Comparison of ENCODE assay signal across 14 cellular contexts in the genomic region with DNA sequence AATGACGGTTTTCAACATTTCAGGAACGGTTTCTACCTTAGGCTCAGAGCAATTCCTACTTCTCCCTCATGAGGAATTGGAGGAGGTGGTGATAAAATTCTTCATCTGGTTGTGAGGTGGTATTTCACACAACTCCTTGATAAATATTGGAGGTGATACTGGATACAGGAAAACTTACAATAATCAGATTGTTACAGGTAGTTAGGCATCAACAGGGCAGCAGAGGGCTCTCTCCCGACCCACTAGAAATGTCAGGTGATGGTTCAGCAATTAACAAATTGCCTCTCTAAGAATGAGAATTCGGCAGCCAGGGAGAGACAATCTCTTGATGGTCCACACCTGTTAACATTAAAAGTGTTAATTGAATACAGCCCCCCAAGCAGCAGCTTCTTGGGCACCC. TPM values are rescaled to one million over a fixed set of nuclear protein-coding genes. Genes with fewer than 3 reads are reported as not detected.
DNase-seq lines count a peak whose midpoint lies in the region; ATAC-seq and TF ChIP-seq lines count a peak whose summit lies in the region.
"Had no signal": no experiment of that assay in that cellular context is flagged by ENCODE, and none has a peak within 500 bp of the region (broad histone marks: within the 10 kb centered on the region; RNA-seq: fewer than 3 reads in every experiment).

No MANE protein-coding gene starts in this region.

- peak overlapping the region; percentile 9 for H3K27ac Mint-ChIP-seq in activated CD4-positive, alpha-beta memory T cell treated with anti-CD3 and anti-CD28 coated beads, Interleukin-2, amount 10 ng/mL, durations not matched to agents 7 days and 5 days
- no peak overlapping the region for H3K27ac Mint-ChIP-seq in activated CD4-positive, alpha-beta memory T cell treated with anti-CD3 and anti-CD28 coated beads for 36 hours
- H3K27ac Mint-ChIP-seq in HFFc6 (no peak overlapping the region), WTC11 (peak overlapping the region; percentile 92), neural crest cell (ENCODE audit: unreplicated experiment) (no peak overlapping the region)
- H3K27ac Mint-ChIP-seq: activated naive CD8-positive, alpha-beta T cell treated with anti-CD3 and anti-CD28 coated beads for 36 hours; stimulated activated effector memory CD8-positive, alpha-beta T cell treated with anti-CD3 and anti-CD28 coated beads, Interleukin-12 subunit alpha, Interleukin-12 subunit beta, amount 100 ng/mL, for 72 hours had no signal

- no peaks in the 10 kb centered on the region for H3K27me3 Mint-ChIP-seq in activated CD4-positive, alpha-beta memory T cell treated with anti-CD3 and anti-CD28 coated beads, Interleukin-2, amount 10 ng/mL, durations not matched to agents 7 days and 5 days
- H3K27me3 Mint-ChIP-seq in activated CD4-positive, alpha-beta memory T cell treated with anti-CD3 and anti-CD28 coated beads for 36 hours: no peaks in the 10 kb centered on the region
- H3K27me3 Mint-ChIP-seq in HFFc6 (ENCODE audit: insufficient read depth): peaks cover 2% of the 10 kb centered on the region; the same call in 1 of the 2 replicates
- no peaks in the 10 kb centered on the region for H3K27me3 Mint-ChIP-seq in WTC11 (ENCODE audit: low read depth)
- no peaks in the 10 kb centered on the region for H3K27me3 Mint-ChIP-seq in neural crest cell (ENCODE audit: low read depth)
- H3K27me3 Mint-ChIP-seq: activated naive CD8-positive, alpha-beta T cell treated with anti-CD3 and anti-CD28 coated beads for 36 hours had no signal

- POLR2A ChIA-PET in activated CD4-positive, alpha-beta memory T cell treated with anti-CD3 and anti-CD28 coated beads, Interleukin-2, amount 10 ng/mL, durations not matched to agents 7 days and 5 days (lab: Charles Lee): no interaction called here
- POLR2A ChIA-PET in activated CD4-positive, alpha-beta memory T cell treated with anti-CD3 and anti-CD28 coated beads for 36 hours (lab: Charles Lee): no interaction called here
- POLR2A ChIA-PET in WTC11 (lab: Charles Lee): interaction anchor here (0.6 kb wide), 1 partner anchor 16 kb away, joined by 3 read pairs; no protein-coding TSS in a partner anchor

- intact Hi-C loops in activated CD4-positive, alpha-beta memory T cell treated with anti-CD3 and anti-CD28 coated beads for 36 hours (cut with micrococcal nuclease): loop anchor here (5.0 kb wide), 1 partner anchor 81 kb away; no protein-coding TSS in a partner anchor

- H3K9me3 Mint-ChIP-seq in activated CD4-positive, alpha-beta memory T cell treated with anti-CD3 and anti-CD28 coated beads, Interleukin-2, amount 10 ng/mL, durations not matched to agents 7 days and 5 days: no peaks in the 10 kb centered on the region
- no peaks in the 10 kb centered on the region for H3K9me3 Mint-ChIP-seq in activated CD4-positive, alpha-beta memory T cell treated with anti-CD3 and anti-CD28 coated beads for 36 hours
- no peaks in the 10 kb centered on the region for H3K9me3 Mint-ChIP-seq in HFFc6
- no peaks in the 10 kb centered on the region for H3K9me3 Mint-ChIP-seq in WTC11
- no peaks in the 10 kb centered on the region for H3K9me3 Mint-ChIP-seq in neural crest cell
- H3K9me3 Mint-ChIP-seq: activated naive CD8-positive, alpha-beta T cell treated with anti-CD3 and anti-CD28 coated beads for 36 hours; stimulated activated effector memory CD8-positive, alpha-beta T cell treated with anti-CD3 and anti-CD28 coated beads, Interleukin-12 subunit alpha, Interleukin-12 subunit beta, amount 100 ng/mL, for 72 hours had no signal

- peaks cover 15% of the 10 kb centered on the region for H3K4me1 Mint-ChIP-seq in activated CD4-positive, alpha-beta memory T cell treated with anti-CD3 and anti-CD28 coated beads, Interleukin-2, amount 10 ng/mL, durations not matched to agents 7 days and 5 days
- peaks cover 7% of the 10 kb centered on the region for H3K4me1 Mint-ChIP-seq in activated CD4-positive, alpha-beta memory T cell treated with anti-CD3 and anti-CD28 coated beads for 36 hours (ENCODE audit: low read depth)
- H3K4me1 Mint-ChIP-seq in HFFc6 (ENCODE audit: low read depth) (0 out of 2 replicates have a peak, but pooled peaks cover 4% of the 10 kb centered on the region), WTC11 (peaks cover 7% of the 10 kb centered on the region; the same call in 1 of the 2 replicates), neural crest cell (peaks cover 9% of the 10 kb centered on the region)

- no peak overlapping the region for H3K4me3 Mint-ChIP-seq in activated CD4-positive, alpha-beta memory T cell treated with anti-CD3 and anti-CD28 coated beads, Interleukin-2, amount 10 ng/mL, durations not matched to agents 7 days and 5 days
- H3K4me3 Mint-ChIP-seq in activated CD4-positive, alpha-beta memory T cell treated with anti-CD3 and anti-CD28 coated beads for 36 hours: no peak overlapping the region
- H3K4me3 Mint-ChIP-seq in HFFc6 (no peak overlapping the region), WTC11 (peak overlapping the region; percentile 27), neural crest cell (peak overlapping the region; percentile 21)
- H3K4me3 Mint-ChIP-seq: activated naive CD8-positive, alpha-beta T cell treated with anti-CD3 and anti-CD28 coated beads for 36 hours; stimulated activated effector memory CD8-positive, alpha-beta T cell treated with anti-CD3 and anti-CD28 coated beads, Interleukin-12 subunit alpha, Interleukin-12 subunit beta, amount 100 ng/mL, for 72 hours had no signal

- no peak for ATAC-seq in WTC11
- ATAC-seq in GM19023 (IDR thresholded peaks at IDR 0.05; ENCODE audit: unreplicated experiment): no peak
- ATAC-seq: stimulated activated effector memory CD8-positive, alpha-beta T cell treated with anti-CD3 and anti-CD28 coated beads, Interleukin-12 subunit alpha, Interleukin-12 subunit beta, amount 100 ng/mL, for 72 hours had no signal

- CTCF ChIA-PET in activated CD4-positive, alpha-beta memory T cell treated with anti-CD3 and anti-CD28 coated beads, Interleukin-2, amount 10 ng/mL, durations not matched to agents 7 days and 5 days (lab: Charles Lee): interaction anchor here (0.9 to 4.0 kb wide), 3 partner anchors 58 to 62 kb away, joined by 3 to 72 read pairs (median 6); partner anchors contain the start of gene ZNF425
- CTCF ChIA-PET in activated CD4-positive, alpha-beta memory T cell treated with anti-CD3 and anti-CD28 coated beads for 36 hours (lab: Charles Lee): interaction anchor here (1.9 kb wide), 1 partner anchor 63 kb away, joined by 6 read pairs; no protein-coding TSS in a partner anchor
- CTCF ChIA-PET in WTC11 (lab: Charles Lee): interaction anchor here (0.6 to 0.7 kb wide), 3 partner anchors 23 to 83 kb away, joined by 3 to 4 read pairs (median 3); partner anchors contain the start of gene ZNF786

- TF ChIP-seq CTCF in HFFc6 (IDR thresholded peaks at IDR 0.05): 0 out of 2 replicates have a peak, but pooled peaks have one; percentile 11
- TF ChIP-seq CTCF in WTC11 (IDR thresholded peaks at IDR 0.05): no peak
- TF ChIP-seq CTCF in neural crest cell (conservative IDR thresholded peaks at IDR 0.05): no peak

- DNase-seq in activated CD4-positive, alpha-beta memory T cell treated with anti-CD3 and anti-CD28 coated beads, Interleukin-2, amount 10 ng/mL, durations not matched to agents 7 days and 5 days: no peak
- DNase-seq in activated CD4-positive, alpha-beta memory T cell treated with anti-CD3 and anti-CD28 coated beads for 36 hours: no peak
- no peak for DNase-seq in HFFc6
- DNase-seq in WTC11 (ENCODE audit: low spot score): no peak
- no peak for DNase-seq in neural crest cell (ENCODE audit: low read depth, low spot score)
- DNase-seq in pons (ENCODE audit: low spot score): no peak
- no peak for DNase-seq in kidney tubule cell (ENCODE audit: low spot score)
- DNase-seq: activated CD4-positive, alpha-beta T cell treated with anti-CD3 and anti-CD28 coated beads, Interleukin-2, amount 50 U/mL, for 1 hour; activated naive CD8-positive, alpha-beta T cell treated with anti-CD3 and anti-CD28 coated beads for 36 hours; NCI-H2029; NK-92 treated with Interleukin-12 subunit alpha and Interleukin-12 subunit beta, amount 100 ng/mL, for 24 hours; retina had no signal

- H3K36me3 Mint-ChIP-seq in activated CD4-positive, alpha-beta memory T cell treated with anti-CD3 and anti-CD28 coated beads, Interleukin-2, amount 10 ng/mL, durations not matched to agents 7 days and 5 days (ENCODE audit: low read depth): peaks cover 17% of the 10 kb centered on the region
- peaks cover 11% of the 10 kb centered on the region for H3K36me3 Mint-ChIP-seq in activated CD4-positive, alpha-beta memory T cell treated with anti-CD3 and anti-CD28 coated beads for 36 hours
- peaks cover 12% of the 10 kb centered on the region for H3K36me3 Mint-ChIP-seq in HFFc6 (ENCODE audit: low read depth)
- peaks cover 29% of the 10 kb centered on the region for H3K36me3 Mint-ChIP-seq in WTC11
- H3K36me3 Mint-ChIP-seq in neural crest cell (ENCODE audit: low read depth): peaks cover 15% of the 10 kb centered on the region

TF ChIP-seq in WTC11, 78 proteins besides CTCF, POLR2A, EP300 and RAD21 (continues in another document):
- no peak for TF ChIP-seq NFE2L1 (CRISPR knock-in tag; IDR thresholded peaks at IDR 0.05)
- TF ChIP-seq ZNF416 (CRISPR knock-in tag; IDR thresholded peaks at IDR 0.05): no peak
- no peak for TF ChIP-seq TEAD4 (CRISPR knock-in tag; IDR thresholded peaks at IDR 0.05)
- TF ChIP-seq NR3C1 (CRISPR knock-in tag; conservative IDR thresholded peaks at IDR 0.05; ENCODE audit: low read depth): no peak

RNA-seq across cellular contexts. Expression of gene ZNF786, which starts 22.6 kb away (rescaled TPM):
- 1 to 10 TPM; 6.0 to 7.0 TPM for total RNA-seq in activated CD4-positive, alpha-beta memory T cell treated with anti-CD3 and anti-CD28 coated beads, Interleukin-2, amount 10 ng/mL, durations not matched to agents 7 days and 5 days
- 1 to 10 TPM; 4.5 to 6.1 TPM for total RNA-seq in activated CD4-positive, alpha-beta memory T cell treated with anti-CD3 and anti-CD28 coated beads for 36 hours
- 1 to 10 TPM; 3.5 to 4.8 (median 3.9) TPM for total RNA-seq in HFFc6 (2021; fragmentation: NEBNext Ultra II Directional; extraction: Animal tissue kit (Norgen Biotek cat#: 25700))
- total RNA-seq in WTC11 (2021): 11.4 to 13.0 TPM (median 11.8 TPM) in 3 replicates
- total RNA-seq in neural crest cell: 16.2 and 17.1 TPM in 2 replicates

RNA-seq across cellular contexts. Expression of gene PDIA4, which starts 39.6 kb away (rescaled TPM):
- 100 to 1,000 TPM; 108 TPM for total RNA-seq in activated CD4-positive, alpha-beta memory T cell treated with anti-CD3 and anti-CD28 coated beads, Interleukin-2, amount 10 ng/mL, durations not matched to agents 7 days and 5 days
- 100 to 1,000 TPM; 108 to 112 TPM for total RNA-seq in activated CD4-positive, alpha-beta memory T cell treated with anti-CD3 and anti-CD28 coated beads for 36 hours
- 100 to 1,000 TPM; 185 to 210 (median 200) TPM for total RNA-seq in HFFc6 (2021; fragmentation: NEBNext Ultra II Directional; extraction: Animal tissue kit (Norgen Biotek cat#: 25700))
- total RNA-seq in WTC11 (2021) (286 to 341 TPM (median 289 TPM) in 3 replicates), neural crest cell (151 and 154 TPM in 2 replicates)

RNA-seq across cellular contexts. Expression of gene ZNF425, which starts 58.3 kb away (rescaled TPM):
- 1 to 10 TPM; 1.1 TPM for total RNA-seq in activated CD4-positive, alpha-beta memory T cell treated with anti-CD3 and anti-CD28 coated beads, Interleukin-2, amount 10 ng/mL, durations not matched to agents 7 days and 5 days
- under 1 TPM; 0.74 to 0.75 TPM for total RNA-seq in activated CD4-positive, alpha-beta memory T cell treated with anti-CD3 and anti-CD28 coated beads for 36 hours
- total RNA-seq in HFFc6 (2021; fragmentation: NEBNext Ultra II Directional; extraction: Animal tissue kit (Norgen Biotek cat#: 25700)): 1 to 10 TPM; 1.9 to 3.0 (median 2.2) TPM
- total RNA-seq in WTC11 (2021) (3.8 to 5.8 TPM (median 4.9 TPM) in 3 replicates), neural crest cell (4.9 and 5.8 TPM in 2 replicates)

Comparison
In these comparisons a context has a peak if more than half of its experiments do, and no peak if none do; other contexts are left out.
1. H3K27ac Mint-ChIP-seq: peak in activated CD4-positive, alpha-beta memory T cell treated with anti-CD3 and anti-CD28 coated beads, Interleukin-2, amount 10 ng/mL, durations not matched to agents 7 days and 5 days (single experiment) and WTC11 (single experiment); none in activated CD4-positive, alpha-beta memory T cell treated with anti-CD3 and anti-CD28 coated beads for 36 hours (single experiment), HFFc6 (single experiment) and neural crest cell (single experiment).
2. H3K4me3 Mint-ChIP-seq: peak in WTC11 (single experiment) and neural crest cell (single experiment); none in activated CD4-positive, alpha-beta memory T cell treated with anti-CD3 and anti-CD28 coated beads, Interleukin-2, amount 10 ng/mL, durations not matched to agents 7 days and 5 days (single experiment), activated CD4-positive, alpha-beta memory T cell treated with anti-CD3 and anti-CD28 coated beads for 36 hours (single experiment) and HFFc6 (single experiment).